Comparison of ENCODE assay signal across 19 cellular contexts in the genomic region with DNA sequence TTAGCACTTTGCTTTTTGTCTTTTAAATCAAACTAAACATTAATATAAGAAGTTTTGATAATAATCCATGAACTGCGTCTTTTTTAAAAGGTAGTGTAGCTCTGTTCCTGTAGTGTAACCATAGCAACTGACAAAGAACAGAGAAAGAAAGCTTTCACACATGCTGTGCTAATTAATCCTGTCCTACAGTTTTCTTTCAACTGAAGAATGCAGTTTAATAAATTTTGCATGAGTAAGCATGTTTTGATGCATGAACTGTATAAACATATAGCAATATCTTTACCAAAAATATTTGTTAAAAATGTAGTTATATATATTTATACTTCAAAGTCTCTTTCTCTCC.
DNase-seq lines count a peak whose midpoint lies in the region; ATAC-seq, FAIRE-seq and TF ChIP-seq lines count a peak whose summit lies in the region.
"Had no signal": no experiment of that assay in that cellular context is flagged by ENCODE, and none has a peak within 500 bp of the region (broad histone marks: within the 10 kb centered on the region; RNA-seq: fewer than 3 reads in every experiment).

No MANE protein-coding gene starts in this region.

- TF ChIP-seq CTCF in foreskin keratinocyte (conservative IDR thresholded peaks at IDR 0.05): no peak

- FAIRE-seq in islet of Langerhans (lab: Jason Lieb, UNC): peak; percentile 77
- FAIRE-seq: GM12892 had no signal

- H3K4me1 ChIP-seq in foreskin keratinocyte: no peaks in the 10 kb centered on the region
- H3K4me1 ChIP-seq: Caco-2 had no signal

- intact Hi-C loops in posterior vena cava (cut with DNase I) (no loop called here), left colon (cut with DNase I, micrococcal nuclease) (no loop called here)

- DNase-seq in COR-L47 (lab: John Stamatoyannopoulos, UW): peak; percentile 56
- DNase-seq in NCI-H146 treated with DMSO at 0.1 percent for 48 hours (lab: John Stamatoyannopoulos, UW; ENCODE audit: unreplicated experiment): peak; percentile 79
- peak; percentile 42 for DNase-seq in astrocyte of the hippocampus (ENCODE audit: low read depth, low spot score)
- DNase-seq in LoVo (ENCODE audit: low spot score): no peak
- DNase-seq in posterior vena cava (ENCODE audit: low spot score): no peak
- DNase-seq in foreskin keratinocyte: no peak
- DNase-seq in left colon: no peak
- DNase-seq: activated CD4-positive, alpha-beta T cell treated with anti-CD3 and anti-CD28 coated beads for 1 hour; activated gamma-delta T cell treated with Interleukin-2 at 50 U/mL for 16 hours; aorta; Caco-2; heart right ventricle; left ventricle myocardium inferior; NCI-H1436 treated with DMSO at 0.1 percent for 48 hours; SHP77; T-helper 2 cell had no signal

- no peaks in the 10 kb centered on the region for H3K27me3 ChIP-seq in foreskin keratinocyte
- H3K27me3 ChIP-seq: heart right ventricle had no signal

- no peak overlapping the region for H3K27ac ChIP-seq in foreskin keratinocyte
- H3K27ac ChIP-seq: heart right ventricle, left ventricle myocardium inferior had no signal

- ATAC-seq in foreskin keratinocyte (no peak), left colon (no peak)
- ATAC-seq: esophagus mucosa, heart right ventricle had no signal

Comparison
In these comparisons a context has a peak if more than half of its experiments do, and no peak if none do; other contexts are left out.
1. DNase-seq: peak in COR-L47 (single experiment), NCI-H146 treated with DMSO at 0.1 percent for 48 hours (single experiment) and astrocyte of the hippocampus (single experiment); none in LoVo (single experiment), posterior vena cava (single experiment), foreskin keratinocyte (0 of 2) and left colon (0 of 2).